ENCODE assay signal across 24 cellular contexts in genomic region chr11:125025968-125026367, GRCh38.
"Had no signal": no experiment of that assay in that cellular context is flagged by ENCODE, and none has a peak within 500 bp of the region (broad histone marks: within the 10 kb centered on the region; RNA-seq: fewer than 3 reads in every experiment).

No MANE protein-coding gene starts in this region.

- H3K36me3 ChIP-seq: adrenal gland, esophagus muscularis mucosa, heart right ventricle, left lung, lower lobe of right lung, neutrophil, right lobe of liver had no signal

- H3K4me1 Mint-ChIP-seq: activated B cell treated with CpG ODN at 0.5 μM for 24 hours, natural killer cell had no signal

- H3K36me3 Mint-ChIP-seq: natural killer cell had no signal

- H3K27ac Mint-ChIP-seq: activated B cell treated with CpG ODN at 0.5 μM for 24 hours; activated CD8-positive, alpha-beta T cell treated with anti-CD3 and anti-CD28 coated beads, Interleukin-2, amount 10 ng/mL, durations not matched to agents 7 days and 5 days; activated naive CD8-positive, alpha-beta T cell; natural killer cell had no signal

- H3K9me3 Mint-ChIP-seq: natural killer cell had no signal

- H3K27me3 ChIP-seq: adrenal gland, body of pancreas, esophagus muscularis mucosa, foreskin keratinocyte, heart right ventricle, left lung, neutrophil, right lobe of liver, tibial nerve had no signal

- H3K9me3 ChIP-seq: adrenal gland, body of pancreas, esophagus muscularis mucosa, left lung, lower lobe of right lung, neutrophil, right lobe of liver had no signal

- ATAC-seq: activated CD8-positive, alpha-beta T cell treated with anti-CD3 and anti-CD28 coated beads, Interleukin-2, amount 10 ng/mL, durations not matched to agents 7 days and 5 days; body of pancreas; foreskin keratinocyte; heart right ventricle; left lung; lower lobe of right lung; natural killer cell; right lobe of liver had no signal

- H3K27me3 Mint-ChIP-seq: activated B cell treated with CpG ODN at 0.5 μM for 24 hours; activated naive CD8-positive, alpha-beta T cell had no signal

- H3K4me1 ChIP-seq: adrenal gland, esophagus muscularis mucosa, heart right ventricle, left lung, lower lobe of right lung, right lobe of liver, tibial nerve had no signal

- H3K4me3 ChIP-seq: adrenal gland, body of pancreas, esophagus muscularis mucosa, heart right ventricle, left lung, lower lobe of right lung, right lobe of liver, tibial nerve had no signal

- H3K4me3 Mint-ChIP-seq: activated B cell treated with CpG ODN at 0.5 μM for 24 hours; activated CD8-positive, alpha-beta T cell treated with anti-CD3 and anti-CD28 coated beads, Interleukin-2, amount 10 ng/mL, durations not matched to agents 7 days and 5 days; activated naive CD8-positive, alpha-beta T cell; natural killer cell had no signal

- H3K27ac ChIP-seq: adrenal gland, body of pancreas, esophagus muscularis mucosa, foreskin keratinocyte, heart right ventricle, left lung, lower lobe of right lung, neutrophil, right lobe of liver, tibial nerve had no signal

- DNase-seq: activated B cell treated with CpG ODN at 0.5 μM for 24 hours; activated CD8-positive, alpha-beta T cell treated with anti-CD3 and anti-CD28 coated beads, Interleukin-2, amount 10 ng/mL, durations not matched to agents 7 days and 5 days; activated effector memory CD4-positive, alpha-beta T cell treated with Interleukin-2 at 50 U/mL for 16 hours; activated naive CD4-positive, alpha-beta T cell treated with Interleukin-2 at 50 U/mL for 16 hours; activated T-cell treated with anti-CD3 and anti-CD28 coated beads for 4 hours; adrenal gland; aorta; body of pancreas; dermis blood vessel endothelial cell; effector CD4-positive, alpha-beta T cell; foreskin keratinocyte; heart right ventricle; kidney glomerular epithelial cell; left lung; lower lobe of right lung; mesendoderm; natural killer cell; right lobe of liver; stimulated activated CD4-positive, alpha-beta T cell treated with anti-CD3 and anti-CD28 coated beads, Interleukin-2, amount 100 ng/mL, for 48 hours; stimulated activated naive CD4-positive, alpha-beta T cell treated with Interleukin-2 at 50 U/mL for 16 hours had no signal
